ENCODE assay signal across 11 cellular contexts in genomic region chr7:37765872-37766525, GRCh38.
DNase-seq lines count a peak whose midpoint lies in the region; ATAC-seq and TF ChIP-seq lines count a peak whose summit lies in the region.
"Had no signal": no experiment of that assay in that cellular context is flagged by ENCODE, and none has a peak within 500 bp of the region (broad histone marks: within the 10 kb centered on the region; RNA-seq: fewer than 3 reads in every experiment).

No MANE protein-coding gene starts in this region.

- H3K4me2 ChIP-seq in OCI-LY3 (ENCODE audit: low read length), result peak overlapping the region; percentile 76

- TF ChIP-seq CTCF in right atrium auricular region (IDR thresholded peaks at IDR 0.05), result no peak
- TF ChIP-seq CTCF in OCI-LY3 (IDR thresholded peaks at IDR 0.05; ENCODE audit: low read depth, low read length), result no peak

- H3K4me1 Mint-ChIP-seq in stimulated activated naive CD8-positive, alpha-beta T cell treated with anti-CD3 and anti-CD28 coated beads, Interleukin-15, amount 100 ng/mL, for 72 hours, result peaks cover 13% of the 10 kb centered on the region

- H3K9me3 ChIP-seq in right atrium auricular region, result no peaks in the 10 kb centered on the region
- no peaks in the 10 kb centered on the region for H3K9me3 ChIP-seq in OCI-LY3 (ENCODE audit: insufficient read depth, low read length)

- peak overlapping the region; percentile 88 for H2AFZ ChIP-seq in OCI-LY3 (ENCODE audit: low read depth, low read length)

- H4K20me1 ChIP-seq in OCI-LY3 (ENCODE audit: insufficient read depth, low read length), result no peaks in the 10 kb centered on the region

- H3K27ac Mint-ChIP-seq in stimulated activated naive CD8-positive, alpha-beta T cell treated with anti-CD3 and anti-CD28 coated beads, Interleukin-15, amount 100 ng/mL, for 72 hours, result no peak overlapping the region
- H3K27ac Mint-ChIP-seq: HFFc6 had no signal

- H3K4me3 ChIP-seq in right atrium auricular region (no peak overlapping the region), OCI-LY3 (ENCODE audit: low read length) (peak overlapping the region; percentile 45)
- H3K4me3 ChIP-seq: cardiac muscle cell had no signal

- H3K4me3 Mint-ChIP-seq in stimulated activated naive CD8-positive, alpha-beta T cell treated with anti-CD3 and anti-CD28 coated beads, Interleukin-15, amount 100 ng/mL, for 72 hours, result peak overlapping the region in 1 of 2 donors; percentile 2
- H3K4me3 Mint-ChIP-seq: HFFc6 had no signal

- H3K27me3 Mint-ChIP-seq in stimulated activated naive CD8-positive, alpha-beta T cell treated with anti-CD3 and anti-CD28 coated beads, Interleukin-15, amount 100 ng/mL, for 72 hours, result peaks cover 19% of the 10 kb centered on the region

- H3K27ac ChIP-seq in right atrium auricular region (no peak overlapping the region), OCI-LY3 (ENCODE audit: low read length) (peak overlapping the region; percentile 84)
- H3K27ac ChIP-seq: cardiac muscle cell had no signal

- ATAC-seq in Right ventricle myocardium inferior, result peak; percentile 31
- ATAC-seq in HG02885 (IDR thresholded peaks at IDR 0.05; ENCODE audit: poor library complexity, unreplicated experiment), result peak; percentile 92
- ATAC-seq in stimulated activated naive CD8-positive, alpha-beta T cell treated with anti-CD3 and anti-CD28 coated beads, Interleukin-15, amount 100 ng/mL, for 72 hours, result peak; percentile 83

- H3K36me3 ChIP-seq in right atrium auricular region (no peaks in the 10 kb centered on the region), OCI-LY3 (replicated peaks; ENCODE audit: low read depth, low read length) (no peaks in the 10 kb centered on the region)
- H3K36me3 ChIP-seq: cardiac muscle cell had no signal

- H3K27me3 ChIP-seq in right atrium auricular region (no peaks in the 10 kb centered on the region), OCI-LY3 (ENCODE audit: low read depth, low read length) (no peaks in the 10 kb centered on the region)
- H3K27me3 ChIP-seq: cardiac muscle cell had no signal

- no peaks in the 10 kb centered on the region for H3K79me2 ChIP-seq in OCI-LY3 (ENCODE audit: low read length)

- DNase-seq in Right ventricle myocardium inferior (ENCODE audit: missing footprints) (peak; percentile 49), right atrium auricular region (ENCODE audit: low spot score) (no peak), HK-2 (ENCODE audit: unreplicated experiment) (no peak), NCI-H524 treated with DMSO at 0.1 percent for 48 hours (lab: John Stamatoyannopoulos, UW) (no peak), H4 (ENCODE audit: low spot score) (no peak)
- peak in 1 of 2 donors; percentile 21 for DNase-seq in stimulated activated naive CD8-positive, alpha-beta T cell treated with anti-CD3 and anti-CD28 coated beads, Interleukin-15, amount 100 ng/mL, for 72 hours
- DNase-seq: HFFc6; stimulated activated CD4-positive, alpha-beta T cell treated with anti-CD3 and anti-CD28 coated beads, Interleukin-1b, Interleukin-23, amount 100 ng/mL, for 48 hours had no signal

- H3K9ac ChIP-seq in OCI-LY3 (ENCODE audit: low read length), result peak overlapping the region; percentile 56; the same call in 1 of the 2 replicates

- intact Hi-C loops in Right ventricle myocardium inferior (cut with DNase I), result no loop called here

- H3K4me1 ChIP-seq in right atrium auricular region, result no peaks in the 10 kb centered on the region
- H3K4me1 ChIP-seq in OCI-LY3 (ENCODE audit: low read length), result peaks cover 23% of the 10 kb centered on the region

- H3K9me3 Mint-ChIP-seq in stimulated activated naive CD8-positive, alpha-beta T cell treated with anti-CD3 and anti-CD28 coated beads, Interleukin-15, amount 100 ng/mL, for 72 hours, result peaks cover 0 to 8% of the 10 kb centered on the region in 2 donors

Comparison
In these comparisons a context has a peak if more than half of its experiments do, and no peak if none do; other contexts are left out.
1. ATAC-seq: peak in every context shown above with its lines; median percentile 92 in HG02885; 83 in stimulated activated naive CD8-positive, alpha-beta T cell treated with anti-CD3 and anti-CD28 coated beads, Interleukin-15, amount 100 ng/mL, for 72 hours; 31 in Right ventricle myocardium inferior.